In genomic region chr20:46210672-46211330, GRCh38 we compare ENCODE assay signal across 23 cellular contexts.
"Had no signal": no experiment of that assay in that cellular context is flagged by ENCODE, and none has a peak within 500 bp of the region (broad histone marks: within the 10 kb centered on the region; RNA-seq: fewer than 3 reads in every experiment).

No MANE protein-coding gene starts in this region.

- H3K9me3 ChIP-seq: body of pancreas, colonic mucosa, left lung, lower lobe of right lung, transverse colon, uterus had no signal

- H3K4me1 ChIP-seq: body of pancreas, colonic mucosa, transverse colon, uterus had no signal

- H3K27ac ChIP-seq: body of pancreas, colonic mucosa, left lung, lower lobe of right lung, transverse colon, uterus had no signal

- H3K27ac Mint-ChIP-seq: activated CD4-positive, alpha-beta memory T cell treated with anti-CD3 and anti-CD28 coated beads for 36 hours; activated CD4-positive, alpha-beta T cell treated with anti-CD3 and anti-CD28 coated beads, Interleukin-2, amount 10 ng/mL, durations not matched to agents 24 days and 14 days; activated naive CD4-positive, alpha-beta T cell treated with anti-CD3 and anti-CD28 coated beads, Interleukin-2, amount 50 U/mL, for 72 hours; activated T-helper 1 cell treated with anti-CD3 and anti-CD28 coated beads, Interleukin-12 subunit alpha, Interleukin-12 subunit beta, Interleukin-2, Interleukin-4 antibody, amounts not matched to agents 30 ng/mL and 10 ng/mL and 1 ng/mL, durations not matched to agents 14 hours and 24 hours and 36 hours; natural killer cell had no signal

- H3K9me3 Mint-ChIP-seq: activated CD4-positive, alpha-beta memory T cell treated with anti-CD3 and anti-CD28 coated beads for 36 hours; activated CD4-positive, alpha-beta T cell treated with anti-CD3 and anti-CD28 coated beads, Interleukin-2, amount 10 ng/mL, durations not matched to agents 24 days and 14 days; activated naive CD4-positive, alpha-beta T cell treated with anti-CD3 and anti-CD28 coated beads, Interleukin-2, amount 50 U/mL, for 72 hours; activated T-helper 1 cell treated with anti-CD3 and anti-CD28 coated beads, Interleukin-12 subunit alpha, Interleukin-12 subunit beta, Interleukin-2, Interleukin-4 antibody, amounts not matched to agents 30 ng/mL and 10 ng/mL and 1 ng/mL, durations not matched to agents 14 hours and 24 hours and 36 hours; natural killer cell had no signal

- ATAC-seq: activated naive CD4-positive, alpha-beta T cell treated with anti-CD3 and anti-CD28 coated beads, Interleukin-2, amount 50 U/mL, for 72 hours; body of pancreas; left lung; lower lobe of right lung; natural killer cell; right cardiac atrium had no signal

- H3K36me3 Mint-ChIP-seq: activated CD4-positive, alpha-beta memory T cell treated with anti-CD3 and anti-CD28 coated beads for 36 hours; activated naive CD4-positive, alpha-beta T cell treated with anti-CD3 and anti-CD28 coated beads, Interleukin-2, amount 50 U/mL, for 72 hours; natural killer cell had no signal

- H3K4me3 Mint-ChIP-seq: activated CD4-positive, alpha-beta memory T cell treated with anti-CD3 and anti-CD28 coated beads for 36 hours; activated CD4-positive, alpha-beta T cell treated with anti-CD3 and anti-CD28 coated beads, Interleukin-2, amount 10 ng/mL, durations not matched to agents 24 days and 14 days; activated T-helper 1 cell treated with anti-CD3 and anti-CD28 coated beads, Interleukin-12 subunit alpha, Interleukin-12 subunit beta, Interleukin-2, Interleukin-4 antibody, amounts not matched to agents 30 ng/mL and 10 ng/mL and 1 ng/mL, durations not matched to agents 14 hours and 24 hours and 36 hours; natural killer cell had no signal

- H3K27me3 ChIP-seq: body of pancreas, uterus had no signal

- H3K36me3 ChIP-seq: colonic mucosa, left lung, lower lobe of right lung, transverse colon, uterus had no signal

- FAIRE-seq: frontal cortex, islet of Langerhans had no signal

- H3K4me3 ChIP-seq: body of pancreas, colonic mucosa, left lung, lower lobe of right lung, transverse colon, uterus had no signal

- DNase-seq: activated CD4-positive, alpha-beta memory T cell treated with anti-CD3 and anti-CD28 coated beads for 36 hours; activated CD4-positive, alpha-beta T cell treated with anti-CD3 and anti-CD28 coated beads, Interleukin-2, amount 10 ng/mL, durations not matched to agents 24 days and 14 days; activated CD4-positive, CD25-positive, alpha-beta regulatory T cell treated with anti-CD3 and anti-CD28 coated beads, Interleukin-2, amount 50 U/mL, for 72 hours; activated CD8-positive, alpha-beta memory T cell treated with anti-CD3 and anti-CD28 coated beads, Interleukin-2, amount 50 U/mL, for 4 hours; activated gamma-delta T cell treated with Interleukin-2 at 50 U/mL for 16 hours; activated T-cell treated with anti-CD3 and anti-CD28 coated beads, Interleukin-2, amount 50 U/mL, for 1 hour; colonic mucosa; effector CD8-positive, alpha-beta T cell; left lung; lower lobe of right lung; mesenchymal stem cell; natural killer cell; posterior cingulate gyrus; stimulated activated CD4-positive, alpha-beta T cell treated with anti-CD3 and anti-CD28 coated beads, Interleukin-2, amount 100 ng/mL, for 48 hours; stimulated activated naive CD4-positive, alpha-beta T cell treated with Interleukin-2 at 50 U/mL for 16 hours; transverse colon; uterus had no signal
